In genomic region chr5:37665889-37666288, GRCh38 we compare ENCODE assay signal across 12 cellular contexts.
A peak's percentile ranks its signal among the peaks of the same experiment; 100 is the strongest.
DNase-seq lines count a peak whose midpoint lies in the region; ATAC-seq and TF ChIP-seq lines count a peak whose summit lies in the region.
"Had no signal": no experiment of that assay in that cellular context is flagged by ENCODE, and none has a peak within 500 bp of the region (broad histone marks: within the 10 kb centered on the region; RNA-seq: fewer than 3 reads in every experiment).

No MANE protein-coding gene starts in this region.

- H3K9me3 Mint-ChIP-seq in effector memory CD8-positive, alpha-beta T cell: peaks cover 0 to 2% of the 10 kb centered on the region in 2 donors
- peaks cover 0 to 6% of the 10 kb centered on the region in 2 donors for H3K9me3 Mint-ChIP-seq in activated naive CD4-positive, alpha-beta T cell treated with anti-CD3 and anti-CD28 coated beads, Interleukin-2, amount 50 U/mL, for 72 hours
- H3K9me3 Mint-ChIP-seq: activated naive CD4-positive, alpha-beta T cell treated with anti-CD3 and anti-CD28 coated beads, Interleukin-2, amount 10 ng/mL, durations not matched to agents 7 days and 5 days had no signal

- H3K36me3 Mint-ChIP-seq in effector memory CD8-positive, alpha-beta T cell (ENCODE audit: insufficient read depth): no peaks in the 10 kb centered on the region
- peaks cover 0 to 7% of the 10 kb centered on the region in 2 donors for H3K36me3 Mint-ChIP-seq in activated naive CD4-positive, alpha-beta T cell treated with anti-CD3 and anti-CD28 coated beads, Interleukin-2, amount 50 U/mL, for 72 hours
- H3K36me3 Mint-ChIP-seq: activated naive CD4-positive, alpha-beta T cell treated with anti-CD3 and anti-CD28 coated beads, Interleukin-2, amount 10 ng/mL, durations not matched to agents 7 days and 5 days had no signal

- H3K27me3 ChIP-seq in heart left ventricle: no peaks in the 10 kb centered on the region

- peak overlapping the region in 1 of 2 donors; percentile 76 for H3K27ac Mint-ChIP-seq in effector memory CD8-positive, alpha-beta T cell
- no peak overlapping the region for H3K27ac Mint-ChIP-seq in activated naive CD4-positive, alpha-beta T cell treated with anti-CD3 and anti-CD28 coated beads, Interleukin-2, amount 50 U/mL, for 72 hours
- H3K27ac Mint-ChIP-seq: activated naive CD4-positive, alpha-beta T cell treated with anti-CD3 and anti-CD28 coated beads, Interleukin-2, amount 10 ng/mL, durations not matched to agents 7 days and 5 days had no signal

- 27 to 33% (median 31%) methylated on average over 12 of the region's 12 CpGs for WGBS in heart left ventricle, 4 donors

- peaks cover 0 to 28% (median 19%) of the 10 kb centered on the region in 12 donors for H3K4me1 ChIP-seq in heart left ventricle

- TF ChIP-seq CTCF in heart left ventricle (IDR thresholded peaks at IDR 0.05): no peak

- H3K36me3 ChIP-seq in heart left ventricle: no peaks in the 10 kb centered on the region

- H3K4me1 Mint-ChIP-seq in effector memory CD8-positive, alpha-beta T cell (ENCODE audit: low read depth in 2 of 2): peaks cover 4 to 18% of the 10 kb centered on the region in 2 donors
- H3K4me1 Mint-ChIP-seq: activated naive CD4-positive, alpha-beta T cell treated with anti-CD3 and anti-CD28 coated beads, Interleukin-2, amount 10 ng/mL, durations not matched to agents 7 days and 5 days had no signal

- peak overlapping the region in 6 of 12 donors; percentile 41 to 69 (median 59) for H3K27ac ChIP-seq in heart left ventricle
- H3K27ac ChIP-seq: C4-2B, epithelial cell of prostate, GM23248 had no signal

- intact Hi-C loops in heart left ventricle (cut with DNase I): no loop called here
- intact Hi-C loops in posterior cingulate gyrus (cut with DNase I): no loop called here

- no peak overlapping the region for H3K4me3 Mint-ChIP-seq in effector memory CD8-positive, alpha-beta T cell
- H3K4me3 Mint-ChIP-seq: activated naive CD4-positive, alpha-beta T cell treated with anti-CD3 and anti-CD28 coated beads, Interleukin-2, amount 10 ng/mL, durations not matched to agents 7 days and 5 days had no signal

- H3K9me3 ChIP-seq in heart left ventricle: no peaks in the 10 kb centered on the region

- H3K4me3 ChIP-seq in heart left ventricle: peak overlapping the region in 3 of 12 donors; percentile 0 to 16 (median 11)
- H3K4me3 ChIP-seq: GM23248 had no signal

- H3K27me3 Mint-ChIP-seq in effector memory CD8-positive, alpha-beta T cell: no peaks in the 10 kb centered on the region
- H3K27me3 Mint-ChIP-seq: activated naive CD4-positive, alpha-beta T cell treated with anti-CD3 and anti-CD28 coated beads, Interleukin-2, amount 10 ng/mL, durations not matched to agents 7 days and 5 days had no signal

- DNase-seq in Daoy (ENCODE audit: low read depth): peak; percentile 53
- DNase-seq in NCI-H774 (lab: John Stamatoyannopoulos, UW): peak; percentile 25
- DNase-seq in heart left ventricle: peak; percentile 66 to 84 (median 70)
- DNase-seq in posterior cingulate gyrus: peak in 9 of 10 donors; percentile 21 to 88 (median 44)
- DNase-seq in effector memory CD8-positive, alpha-beta T cell: no peak
- DNase-seq in activated naive CD4-positive, alpha-beta T cell treated with anti-CD3 and anti-CD28 coated beads, Interleukin-2, amount 50 U/mL, for 72 hours (ENCODE audit: low spot score in 2 of 2): no peak
- DNase-seq: activated naive CD4-positive, alpha-beta T cell treated with anti-CD3 and anti-CD28 coated beads, Interleukin-2, amount 10 ng/mL, durations not matched to agents 7 days and 5 days; GM23248 had no signal

- TF ChIP-seq POLR2A in heart left ventricle (IDR thresholded peaks at IDR 0.05): no peak

- peak; percentile 92 to 96 (median 94) for ATAC-seq in heart left ventricle
- ATAC-seq in GM21526 (IDR thresholded peaks at IDR 0.05; ENCODE audit: low FRiP score, unreplicated experiment): no peak
- ATAC-seq in effector memory CD8-positive, alpha-beta T cell (replicated peaks): no peak
- ATAC-seq in activated naive CD4-positive, alpha-beta T cell treated with anti-CD3 and anti-CD28 coated beads, Interleukin-2, amount 50 U/mL, for 72 hours: no peak
- no peak for ATAC-seq in GM18867 (IDR thresholded peaks at IDR 0.05; ENCODE audit: unreplicated experiment)

Comparison
In these comparisons a context has a peak if more than half of its experiments do, and no peak if none do; other contexts are left out.
1. DNase-seq: peak in Daoy (single experiment), NCI-H774 (single experiment), heart left ventricle (5 of 5) and posterior cingulate gyrus (9 of 10); none in effector memory CD8-positive, alpha-beta T cell (0 of 3) and activated naive CD4-positive, alpha-beta T cell treated with anti-CD3 and anti-CD28 coated beads, Interleukin-2, amount 50 U/mL, for 72 hours (0 of 2).
2. ATAC-seq: peak in heart left ventricle (4 of 4); none in GM21526 (single experiment), effector memory CD8-positive, alpha-beta T cell (single experiment), activated naive CD4-positive, alpha-beta T cell treated with anti-CD3 and anti-CD28 coated beads, Interleukin-2, amount 50 U/mL, for 72 hours (0 of 2) and GM18867 (single experiment).